In genomic region chr12:12892670-12893290, GRCh38 we compare ENCODE assay signal across 15 cellular contexts. TPM values are rescaled to one million over a fixed set of nuclear protein-coding genes. Genes with fewer than 3 reads are reported as not detected.
DNase-seq lines count a peak whose midpoint lies in the region; ATAC-seq and TF ChIP-seq lines count a peak whose summit lies in the region.
"Had no signal": no experiment of that assay in that cellular context is flagged by ENCODE, and none has a peak within 500 bp of the region (broad histone marks: within the 10 kb centered on the region; RNA-seq: fewer than 3 reads in every experiment).

No MANE protein-coding gene starts in this region.

- intact Hi-C loops in colonic mucosa (cut with DNase I) (no loop called here), aorta (cut with DNase I) (loop anchor here in 1 of 2 donors (10.0 kb wide), 1 partner anchor 1882 kb away; a partner anchor contains a TSS)

- ATAC-seq in aorta (ENCODE audit: low FRiP score) (no peak), GM18873 (IDR thresholded peaks at IDR 0.05; ENCODE audit: low FRiP score, unreplicated experiment) (no peak)
- ATAC-seq: T-cell had no signal

- peaks cover 67% of the 10 kb centered on the region for H3K4me1 Mint-ChIP-seq in mesothelial cell of epicardium

- H3K27me3 ChIP-seq in colonic mucosa = no peaks in the 10 kb centered on the region
- H3K27me3 ChIP-seq in aorta (ENCODE audit: control insufficient read depth in 1 of 2, insufficient read depth in 2 of 2, low read length in 1 of 2) = no peaks in the 10 kb centered on the region

- no peak for TF ChIP-seq CTCF in colonic mucosa (IDR thresholded peaks at IDR 0.05)
- TF ChIP-seq CTCF in mesothelial cell of epicardium (IDR thresholded peaks at IDR 0.05; ENCODE audit: unreplicated experiment) = no peak

- H3K27ac Mint-ChIP-seq in mesothelial cell of epicardium = peak overlapping the region; percentile 100
- H3K27ac Mint-ChIP-seq: activated CD4-positive, alpha-beta memory T cell treated with anti-CD3 and anti-CD28 coated beads for 36 hours; activated naive CD8-positive, alpha-beta T cell treated with anti-CD3 and anti-CD28 coated beads for 36 hours; naive B cell; T-cell had no signal

- no peaks in the 10 kb centered on the region for H3K9me3 Mint-ChIP-seq in mesothelial cell of epicardium
- H3K9me3 Mint-ChIP-seq: activated CD4-positive, alpha-beta memory T cell treated with anti-CD3 and anti-CD28 coated beads for 36 hours; activated naive CD8-positive, alpha-beta T cell treated with anti-CD3 and anti-CD28 coated beads for 36 hours; T-cell had no signal

- peak overlapping the region; percentile 92 for H3K4me3 Mint-ChIP-seq in mesothelial cell of epicardium
- H3K4me3 Mint-ChIP-seq: activated CD4-positive, alpha-beta memory T cell treated with anti-CD3 and anti-CD28 coated beads for 36 hours; activated naive CD8-positive, alpha-beta T cell treated with anti-CD3 and anti-CD28 coated beads for 36 hours had no signal

- peak overlapping the region; percentile 75 to 96 for H3K9ac ChIP-seq in colonic mucosa (ENCODE audit: low read depth in 2 of 2, low read length in 2 of 2)

- WGBS in aorta, 2 donors = 8 to 11% methylated on average over 14 of the region's 14 CpGs

- no peaks in the 10 kb centered on the region for H3K27me3 Mint-ChIP-seq in mesothelial cell of epicardium (ENCODE audit: low read depth)

- DNase-seq in NCI-H2029 treated with DMSO at 0.1 percent for 48 hours (lab: John Stamatoyannopoulos, UW) (peak; percentile 37), NCI-H2029 (lab: John Stamatoyannopoulos, UW) (no peak), colonic mucosa (no peak), mesothelial cell of epicardium (ENCODE audit: low spot score in 2 of 2, unreplicated experiment in 2 of 2) (no peak), aorta (no peak), NCI-H524 treated with DMSO at 0.1 percent for 48 hours (lab: John Stamatoyannopoulos, UW) (no peak)
- DNase-seq in effector CD4-positive, alpha-beta T cell = no peak
- DNase-seq: activated CD4-positive, alpha-beta memory T cell treated with anti-CD3 and anti-CD28 coated beads for 36 hours; activated naive CD8-positive, alpha-beta T cell treated with anti-CD3 and anti-CD28 coated beads for 36 hours; naive B cell; NCI-H1436 treated with DMSO at 0.1 percent for 48 hours; NK-92 treated with Interleukin-12 subunit alpha and Interleukin-12 subunit beta, amount 100 ng/mL, for 24 hours; stimulated activated CD4-positive, alpha-beta T cell treated with anti-CD3 and anti-CD28 coated beads, Interleukin-12 subunit alpha, Interleukin-12 subunit beta, amount 100 ng/mL, for 4 hours; T-cell had no signal

- H3K9me3 ChIP-seq in colonic mucosa (no peaks in the 10 kb centered on the region), aorta (ENCODE audit: control insufficient read depth, low read length) (no peaks in the 10 kb centered on the region)

- H3K4me1 ChIP-seq in colonic mucosa (no peaks in the 10 kb centered on the region), aorta (ENCODE audit: control insufficient read depth in 1 of 2, insufficient read depth in 2 of 2, low read length in 2 of 2) (no peaks in the 10 kb centered on the region)

- H3K36me3 Mint-ChIP-seq in mesothelial cell of epicardium = peaks cover 5% of the 10 kb centered on the region
- H3K36me3 Mint-ChIP-seq: activated CD4-positive, alpha-beta memory T cell treated with anti-CD3 and anti-CD28 coated beads for 36 hours; activated naive CD8-positive, alpha-beta T cell treated with anti-CD3 and anti-CD28 coated beads for 36 hours; naive B cell; T-cell had no signal

- H3K27ac ChIP-seq in colonic mucosa = peak overlapping the region; percentile 87
- peak overlapping the region; percentile 81 to 86 for H3K27ac ChIP-seq in aorta (ENCODE audit: low read depth in 1 of 2, low read length in 2 of 2)

- H3K4me3 ChIP-seq in colonic mucosa (peak overlapping the region; percentile 43), aorta (ENCODE audit: low read length in 2 of 2) (peak overlapping the region; percentile 23 to 93)

- H3K36me3 ChIP-seq in colonic mucosa (no peaks in the 10 kb centered on the region), aorta (ENCODE audit: control insufficient read depth in 1 of 2, insufficient read depth in 2 of 2, low read length in 1 of 2) (no peaks in the 10 kb centered on the region)

RNA-seq across cellular contexts. Expression of gene GPRC5A, which starts 1.4 kb away (rescaled TPM):
- total RNA-seq in colonic mucosa (100 to 1,000 TPM; 234 to 246 TPM), mesothelial cell of epicardium (107 to 116 TPM (median 108 TPM) in 3 replicates), aorta (10 to 100 TPM; 36.6 to 86.0 TPM)
- 1 to 10 TPM; 4.6 to 8.4 TPM for polyA plus RNA-seq in aorta

RNA-seq across cellular contexts. Expression of gene GPRC5D, which starts 59.2 kb away (rescaled TPM):
- under 1 TPM in 1 of 2 donors, not detected in 1; 0.27 TPM for total RNA-seq in colonic mucosa
- not detected in 3 replicates for total RNA-seq in mesothelial cell of epicardium
- under 1 TPM in 1 of 2 donors, not detected in 1; 0.39 TPM for total RNA-seq in aorta
- not detected for polyA plus RNA-seq in aorta
- total RNA-seq: activated naive CD8-positive, alpha-beta T cell treated with anti-CD3 and anti-CD28 coated beads for 36 hours; T-cell had no signal
